In genomic region chr11:8263109-8263768, GRCh38 we compare ENCODE assay signal across 8 cellular contexts. TPM values are rescaled to one million over a fixed set of nuclear protein-coding genes. Genes with fewer than 3 reads are reported as not detected.
DNase-seq lines count a peak whose midpoint lies in the region; ATAC-seq, FAIRE-seq and TF ChIP-seq lines count a peak whose summit lies in the region.

No MANE protein-coding gene starts in this region.

- H3K4me3 ChIP-seq in OCI-LY3 (ENCODE audit: low read length), result peak overlapping the region; percentile 73
- H3K4me3 ChIP-seq in esophagus squamous epithelium, result peak overlapping the region; percentile 28 to 71 (median 51)
- H3K4me3 ChIP-seq in pancreas, result peak overlapping the region; percentile 13 to 58 (median 38)

- H3K4me1 ChIP-seq in OCI-LY3 (ENCODE audit: low read length) (0 out of 2 replicates have a peak, but pooled peaks cover 3% of the 10 kb centered on the region), esophagus squamous epithelium (peaks cover 23 to 46% (median 26%) of the 10 kb centered on the region in 3 donors), pancreas (peaks cover 0 to 11% (median 8%) of the 10 kb centered on the region in 3 donors)

- POLR2A ChIA-PET in GM10248 (lab: Yijun Ruan, JAX), result no interaction called here

- no peaks in the 10 kb centered on the region for H4K20me1 ChIP-seq in OCI-LY3 (ENCODE audit: insufficient read depth, low read length)

- WGBS in esophagus squamous epithelium, 2 donors, result 3 to 6% methylated on average over 4 to 10 of the region's 53 CpGs
- 1 to 2% methylated on average over 27 to 53 of the region's 53 CpGs for WGBS in pancreas, 2 donors

- H3K79me2 ChIP-seq in OCI-LY3 (ENCODE audit: low read length), result no peaks in the 10 kb centered on the region

- H3K9ac ChIP-seq in OCI-LY3 (ENCODE audit: low read length), result 0 out of 2 replicates have a peak overlapping the region, but pooled peaks have one; percentile 14

- no peaks in the 10 kb centered on the region for H3K9me3 ChIP-seq in OCI-LY3 (ENCODE audit: insufficient read depth, low read length)
- no peaks in the 10 kb centered on the region for H3K9me3 ChIP-seq in esophagus squamous epithelium
- H3K9me3 ChIP-seq in pancreas, result no peaks in the 10 kb centered on the region

- DNase-seq in activated CD8-positive, alpha-beta memory T cell treated with anti-CD3 and anti-CD28 coated beads, Interleukin-2, amount 50 U/mL, for 48 hours, result peak; percentile 50
- DNase-seq in activated CD8-positive, alpha-beta memory T cell treated with anti-CD3 and anti-CD28 coated beads, Interleukin-2, amount 50 U/mL, for 4 hours, result no peak
- DNase-seq in esophagus squamous epithelium (lab: John Stamatoyannopoulos, UW), result no peak
- peak in 1 of 6 donors; percentile 66 for DNase-seq in pancreas
- no peak for DNase-seq in GM10248 (ENCODE audit: extremely low spot score)

- TF ChIP-seq POLR2A in esophagus squamous epithelium (IDR thresholded peaks at IDR 0.05), result no peak

- CTCF ChIA-PET in GM10248 (lab: Yijun Ruan, JAX), result interaction anchor here (0.7 to 4.5 kb wide), 39 partner anchors 8 to 696 kb away, joined by 3 to 24 read pairs (median 5); partner anchors contain the start of genes EIF3F, RPL27A and TRIM66

- H3K36me3 ChIP-seq in OCI-LY3 (replicated peaks; ENCODE audit: low read depth, low read length), result no peaks in the 10 kb centered on the region
- no peaks in the 10 kb centered on the region for H3K36me3 ChIP-seq in esophagus squamous epithelium
- H3K36me3 ChIP-seq in pancreas, result no peaks in the 10 kb centered on the region

- intact Hi-C loops in esophagus squamous epithelium (cut with DNase I) (loop anchor here (5.0 kb wide), 1 partner anchor 36 kb away; no protein-coding TSS in a partner anchor), pancreas (cut with DNase I) (no loop called here)

- TF ChIP-seq CTCF in OCI-LY3 (IDR thresholded peaks at IDR 0.05; ENCODE audit: low read depth, low read length) (no peak), esophagus squamous epithelium (IDR thresholded peaks at IDR 0.05) (no peak), pancreas (IDR thresholded peaks at IDR 0.05) (no peak), GM10248 (IDR thresholded peaks at IDR 0.05; ENCODE audit: control extremely low read depth, extremely low read depth, low read depth, missing control alignments) (no peak)

- FAIRE-seq in pancreas (lab: Jason Lieb, UNC), result no peak

- no peak overlapping the region for H3K27ac ChIP-seq in OCI-LY3 (ENCODE audit: low read length)
- H3K27ac ChIP-seq in esophagus squamous epithelium, result peak overlapping the region in 1 of 4 donors; percentile 29
- H3K27ac ChIP-seq in pancreas, result peak overlapping the region in 1 of 4 donors; percentile 33

- ATAC-seq in pancreas, result peak; percentile 2 to 36 (median 28)
- ATAC-seq in HG03342 (IDR thresholded peaks at IDR 0.05; ENCODE audit: unreplicated experiment), result no peak
- ATAC-seq in HG02973 (IDR thresholded peaks at IDR 0.05; ENCODE audit: unreplicated experiment), result no peak

- H3K4me2 ChIP-seq in OCI-LY3 (ENCODE audit: low read length), result peak overlapping the region; percentile 73

- H2AFZ ChIP-seq in OCI-LY3 (ENCODE audit: low read depth, low read length), result peak overlapping the region; percentile 34; the same call in 1 of the 2 replicates

- peaks cover 21% of the 10 kb centered on the region; the same call in 1 of the 2 replicates for H3K27me3 ChIP-seq in OCI-LY3 (ENCODE audit: low read depth, low read length)
- H3K27me3 ChIP-seq in esophagus squamous epithelium, result peaks cover 6 to 97% (median 15%) of the 10 kb centered on the region in 4 donors
- H3K27me3 ChIP-seq in pancreas, result peaks cover 0 to 29% (median 0%) of the 10 kb centered on the region in 4 donors

RNA-seq across cellular contexts. Expression of gene LMO1, which starts 0.4 kb away (rescaled TPM):
- not detected for total RNA-seq in esophagus squamous epithelium
- total RNA-seq in pancreas, result 1 to 10 TPM in 1 of 6 donors, under 1 TPM in 5; 0.14 to 1.0 (median 0.56) TPM
- polyA plus RNA-seq in pancreas, result 1 to 10 TPM; 1.3 to 6.8 TPM

Comparison
In these comparisons a context has a peak if more than half of its experiments do, and no peak if none do; other contexts are left out.
1. ATAC-seq: peak in pancreas (4 of 4); none in HG03342 (single experiment) and HG02973 (single experiment).
2. Peak in every context shown above with its lines, with median percentiles within 50 percentile points of each other: H3K4me3 ChIP-seq.